Comparison of ENCODE assay signal across 13 cellular contexts in genomic region chr1:241849345-241849695, GRCh38. TPM values are rescaled to one million over a fixed set of nuclear protein-coding genes. Genes with fewer than 3 reads are reported as not detected.
A peak's percentile ranks its signal among the peaks of the same experiment; 100 is the strongest.
DNase-seq lines count a peak whose midpoint lies in the region; ATAC-seq and FAIRE-seq lines count a peak whose summit lies in the region.
"Had no signal": no experiment of that assay in that cellular context is flagged by ENCODE, and none has a peak within 500 bp of the region (broad histone marks: within the 10 kb centered on the region; RNA-seq: fewer than 3 reads in every experiment).

No MANE protein-coding gene starts in this region.

- peaks cover 9 to 52% (median 41%) of the 10 kb centered on the region in 11 experiments; a peak in 20 of 22 replicates for H3K36me3 ChIP-seq in BLaER1 treated with 17β-estradiol and CSF1 and Interleukin-3, amounts not matched to agents 10 nM and 100 nM
- peaks cover 11% of the 10 kb centered on the region for H3K36me3 ChIP-seq in H7 (replicated peaks; ENCODE audit: control insufficient read depth, insufficient read depth, low read length)
- peaks cover 36% of the 10 kb centered on the region for H3K36me3 ChIP-seq in iPS-18a (ENCODE audit: control insufficient read depth, low read depth, low read length)
- H3K36me3 ChIP-seq: prostate gland had no signal

- H3K4me3 ChIP-seq in BLaER1 treated with 17β-estradiol and CSF1 and Interleukin-3, amounts not matched to agents 10 nM and 100 nM, result peak overlapping the region in 8 of 10 experiments; percentile 72 to 93 (median 92); a peak in 16 of 20 replicates
- H3K4me3 ChIP-seq in H7 (ENCODE audit: insufficient read depth, low read depth, low read length), result peak overlapping the region; percentile 75; the same call in 1 of the 2 replicates
- H3K4me3 ChIP-seq in iPS-18a (ENCODE audit: low read length), result peak overlapping the region; percentile 93

- H3K9me3 ChIP-seq in BLaER1 treated with 17β-estradiol and CSF1 and Interleukin-3, amounts not matched to agents 10 nM and 100 nM (replicated peaks in 1 of 11), result no peaks in the 10 kb centered on the region
- H3K9me3 ChIP-seq in iPS-18a (ENCODE audit: control insufficient read depth, low read depth, low read length), result no peaks in the 10 kb centered on the region
- H3K9me3 ChIP-seq: prostate gland had no signal

- no peak for FAIRE-seq in GM19239 (lab: Jason Lieb, UNC)

- H3K9ac ChIP-seq in BLaER1 treated with 17β-estradiol and CSF1 and Interleukin-3, amounts not matched to agents 10 nM and 100 nM, result peak overlapping the region in 10 of 11 experiments; percentile 85 to 96 (median 91); a peak in 19 of 22 replicates
- H3K9ac ChIP-seq in iPS-18a (ENCODE audit: low read length), result peak overlapping the region; percentile 87

- peak; percentile 22 for DNase-seq in H7
- no peak for DNase-seq in T-cell
- DNase-seq in GM19239 (ENCODE audit: insufficient read length, low spot score), result no peak
- DNase-seq in activated gamma-delta T cell (lab: John Stamatoyannopoulos, UW), result no peak
- DNase-seq in dedifferentiated amniotic fluid mesenchymal stem cell (ENCODE audit: extremely low spot score), result no peak
- DNase-seq: activated naive CD4-positive, alpha-beta T cell treated with Interleukin-2 at 50 U/mL for 16 hours; EL; foreskin melanocyte had no signal

- peak overlapping the region; percentile 49 to 99 (median 98) for H3K4me3 Mint-ChIP-seq in T-cell

- H3K36me3 Mint-ChIP-seq in T-cell, result no peaks in the 10 kb centered on the region

- no peaks in the 10 kb centered on the region for H3K27me3 Mint-ChIP-seq in T-cell

- peaks cover 21 to 37% (median 31%) of the 10 kb centered on the region in 10 experiments for H3K4me1 ChIP-seq in BLaER1 treated with 17β-estradiol and CSF1 and Interleukin-3, amounts not matched to agents 10 nM and 100 nM
- peaks cover 4% of the 10 kb centered on the region for H3K4me1 ChIP-seq in iPS-18a (ENCODE audit: control insufficient read depth, low read depth, low read length)
- H3K4me1 ChIP-seq: prostate gland had no signal

- peaks cover 18 to 21% (median 18%) of the 10 kb centered on the region in 3 donors for H3K4me1 Mint-ChIP-seq in T-cell

- CTCF ChIA-PET in T-cell (lab: Charles Lee), result no interaction called here

- H3K27ac Mint-ChIP-seq in T-cell, result no peak overlapping the region

- peak overlapping the region; percentile 78 to 99 (median 87) for H3K4me2 ChIP-seq in BLaER1 treated with 17β-estradiol and CSF1 and Interleukin-3, amounts not matched to agents 10 nM and 100 nM

- no peaks in the 10 kb centered on the region for H3K9me3 Mint-ChIP-seq in T-cell

- POLR2A ChIA-PET in T-cell (lab: Charles Lee), result no interaction called here

- H3K27ac ChIP-seq in BLaER1 treated with 17β-estradiol and CSF1 and Interleukin-3, amounts not matched to agents 10 nM and 100 nM, result peak overlapping the region in 5 of 11 experiments; percentile 91 to 98 (median 94); a peak in 4 of 22 replicates
- no peak overlapping the region for H3K27ac ChIP-seq in iPS-18a (ENCODE audit: low read length)
- H3K27ac ChIP-seq: prostate gland had no signal

- no peak for ATAC-seq in T-cell (replicated peaks in 1 of 4)
- ATAC-seq in GM18519 (IDR thresholded peaks at IDR 0.05; ENCODE audit: low FRiP score, unreplicated experiment), result no peak
- ATAC-seq: Right ventricle myocardium inferior had no signal

- no peaks in the 10 kb centered on the region for H3K27me3 ChIP-seq in BLaER1 treated with 17β-estradiol and CSF1 and Interleukin-3, amounts not matched to agents 10 nM and 100 nM
- H3K27me3 ChIP-seq in H7 (ENCODE audit: control insufficient read depth, insufficient read depth, low read length), result no peaks in the 10 kb centered on the region
- H3K27me3 ChIP-seq in iPS-18a (ENCODE audit: control insufficient read depth, insufficient read depth, low read length), result no peaks in the 10 kb centered on the region

- H4K20me1 ChIP-seq in BLaER1 treated with 17β-estradiol and CSF1 and Interleukin-3, amounts not matched to agents 10 nM and 100 nM, result peaks cover 0 to 4% (median 0%) of the 10 kb centered on the region in 11 experiments; a peak in 1 of 22 replicates

RNA-seq across cellular contexts. Expression of gene EXO1, which starts 1.3 kb away (rescaled TPM):
- total RNA-seq in H7 (2014; rRNA removed; shearing (Covaris generic)), result 50.4 and 51.8 TPM in 2 replicates
- 1 to 10 TPM in 4 of 5 donors, under 1 TPM in 1; 0.41 to 2.7 (median 1.4) TPM for total RNA-seq in T-cell

Comparison
In these comparisons a context has a peak if more than half of its experiments do, and no peak if none do; other contexts are left out.
1. RNA of gene EXO1, which starts 1.3 kb away (total RNA-seq): 50.4 to 51.8 TPM in H7; 0.41 to 2.7 TPM in T-cell; every median in the first group is over 10 times any median in the second.
2. Peak in every context shown above with its lines, with median percentiles within 50 percentile points of each other: H3K4me3 ChIP-seq.